Comparison of ENCODE assay signal across 8 cellular contexts in genomic region chr3:191330309-191330712, GRCh38. TPM values are rescaled to one million over a fixed set of nuclear protein-coding genes. Genes with fewer than 3 reads are reported as not detected.
DNase-seq lines count a peak whose midpoint lies in the region; ATAC-seq and TF ChIP-seq lines count a peak whose summit lies in the region.

A gene with protein sequence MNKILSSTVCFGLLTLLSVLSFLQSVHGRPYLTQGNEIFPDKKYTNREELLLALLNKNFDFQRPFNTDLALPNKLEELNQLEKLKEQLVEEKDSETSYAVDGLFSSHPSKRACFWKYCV (minus strand): TSS chr3:191330526. CDS start chr3:191282189, 48,337 bp downstream.

- DNase-seq in AG04450 (ENCODE audit: low read depth, low spot score) = peak; percentile 61
- DNase-seq in HCT116 (ENCODE audit: low read depth, low spot score) = peak; percentile 39
- no peak for DNase-seq in activated T-helper 1 cell treated with anti-CD3 and anti-CD28 coated beads, Interleukin-12 subunit alpha, Interleukin-12 subunit beta, Interleukin-2, Interleukin-4 antibody, amounts not matched to agents 30 ng/mL and 10 ng/mL and 1 ng/mL, durations not matched to agents 14 hours and 24 hours and 36 hours (ENCODE audit: low spot score)
- no peak for DNase-seq in heart left ventricle
- peak; percentile 52 for DNase-seq in pons (ENCODE audit: low spot score)
- DNase-seq in cortex of kidney (lab: John Stamatoyannopoulos, UW) = no peak
- DNase-seq in NCI-H2196 treated with DMSO at 0.1 percent for 48 hours (lab: John Stamatoyannopoulos, UW; ENCODE audit: unreplicated experiment) = no peak

- peak; percentile 33 for ATAC-seq in HCT116
- peak; percentile 5 to 43 (median 10) for ATAC-seq in heart left ventricle
- ATAC-seq in GM21576 (IDR thresholded peaks at IDR 0.05; ENCODE audit: unreplicated experiment) = no peak

- H3K36me3 Mint-ChIP-seq in activated T-helper 1 cell treated with anti-CD3 and anti-CD28 coated beads, Interleukin-12 subunit alpha, Interleukin-12 subunit beta, Interleukin-2, Interleukin-4 antibody, amounts not matched to agents 30 ng/mL and 10 ng/mL and 1 ng/mL, durations not matched to agents 14 hours and 24 hours and 36 hours (ENCODE audit: low read depth) = peaks cover 2% of the 10 kb centered on the region

- TSS peak; percentile 62 for BruUV-seq in HCT116 (replicated peaks; lab: Mats Ljungman, UMichigan)

- RAD21 ChIA-PET in HCT116 (lab: Charles Lee; ENCODE audit: low non-redundant PET in 1 of 2, low total read pairs in 2 of 2, uncharacterized antibody in 2 of 2, unreplicated experiment in 2 of 2) = no interaction called here

- H3K4me3 ChIP-seq in AG04450 (ENCODE audit: low read depth, low read length) (peak within 1 kb of the TSS; percentile 77), HCT116 (replicated peaks in 1 of 2; ENCODE audit: low read depth in 1 of 2, low read length in 2 of 2) (peak within 1 kb of the TSS; percentile 75 to 82), heart left ventricle (peak within 1 kb of the TSS; percentile 72 to 99 (median 93))

- peaks cover 60% of the 10 kb centered on the region for H3K79me2 ChIP-seq in HCT116 (ENCODE audit: insufficient read depth, low read length)

- peak within 1 kb of the TSS; percentile 92 for H3K4me2 ChIP-seq in HCT116 (ENCODE audit: low read length)

- CTCF ChIA-PET in AG04450 (lab: Charles Lee) = interaction anchor here (0.7 to 1.7 kb wide), 2 partner anchors 11 to 36 kb away, joined by 3 read pairs; no protein-coding TSS in a partner anchor
- CTCF ChIA-PET in HCT116 (lab: Charles Lee) = no interaction called here

- TF ChIP-seq RAD21 in HCT116 (IDR thresholded peaks at IDR 0.05; ENCODE audit: low read depth) = no peak

- H2AFZ ChIP-seq in HCT116 (ENCODE audit: low read depth, low read length, poor library complexity, severe bottlenecking) = no peak within 1 kb of the TSS

- H3K27ac Mint-ChIP-seq in activated T-helper 1 cell treated with anti-CD3 and anti-CD28 coated beads, Interleukin-12 subunit alpha, Interleukin-12 subunit beta, Interleukin-2, Interleukin-4 antibody, amounts not matched to agents 30 ng/mL and 10 ng/mL and 1 ng/mL, durations not matched to agents 14 hours and 24 hours and 36 hours = peak within 1 kb of the TSS; percentile 74

- TF ChIP-seq POLR2A in HCT116 (IDR thresholded peaks at IDR 0.05; ENCODE audit: borderline replicate concordance, extremely low read depth, insufficient read depth, insufficient read length) = no peak
- no peak for TF ChIP-seq POLR2A in heart left ventricle (IDR thresholded peaks at IDR 0.05)

- H3K4me1 ChIP-seq in HCT116 (ENCODE audit: control insufficient read depth in 1 of 2, insufficient read depth in 2 of 2, low read length in 2 of 2) (peaks cover 49 to 70% of the 10 kb centered on the region in 2 experiments), heart left ventricle (peaks cover 7 to 62% (median 45%) of the 10 kb centered on the region in 12 donors)

- intact Hi-C loops in HCT116 (cut with micrococcal nuclease) = loop anchor here (5.0 kb wide), 1 partner anchor 83 kb away; no protein-coding TSS in a partner anchor
- intact Hi-C loops in activated T-helper 1 cell treated with anti-CD3 and anti-CD28 coated beads, Interleukin-12 subunit alpha, Interleukin-12 subunit beta, Interleukin-2, Interleukin-4 antibody, amounts not matched to agents 30 ng/mL and 10 ng/mL and 1 ng/mL, durations not matched to agents 14 hours and 24 hours and 36 hours (cut with micrococcal nuclease) = loop anchor here (5.0 to 10.0 kb wide), 2 partner anchors 57 to 816 kb away; partner anchors contain the start of gene IL1RAP
- intact Hi-C loops in heart left ventricle (cut with DNase I) = loop anchor here in 5 of 10 donors (5.0 to 10.0 kb wide), 4 partner anchors 42 to 86 kb away; no protein-coding TSS in a partner anchor

- H3K27ac ChIP-seq in AG04450 (ENCODE audit: low read depth, low read length) = peak within 1 kb of the TSS; percentile 93
- H3K27ac ChIP-seq in HCT116 (ENCODE audit: low read depth, low read length) = peak within 1 kb of the TSS; percentile 90
- H3K27ac ChIP-seq in heart left ventricle = peak within 1 kb of the TSS; percentile 92 to 98 (median 96)

- peaks cover 11% of the 10 kb centered on the region for H3K27me3 Mint-ChIP-seq in activated T-helper 1 cell treated with anti-CD3 and anti-CD28 coated beads, Interleukin-12 subunit alpha, Interleukin-12 subunit beta, Interleukin-2, Interleukin-4 antibody, amounts not matched to agents 30 ng/mL and 10 ng/mL and 1 ng/mL, durations not matched to agents 14 hours and 24 hours and 36 hours (ENCODE audit: insufficient read depth)

- no peaks in the 10 kb centered on the region for H3K27me3 ChIP-seq in AG04450 (ENCODE audit: control insufficient read depth, insufficient read depth, low read length)
- no peaks in the 10 kb centered on the region for H3K27me3 ChIP-seq in HCT116 (ENCODE audit: insufficient read depth, low read length)
- H3K27me3 ChIP-seq in heart left ventricle = no peaks in the 10 kb centered on the region

- H3K4me1 Mint-ChIP-seq in activated T-helper 1 cell treated with anti-CD3 and anti-CD28 coated beads, Interleukin-12 subunit alpha, Interleukin-12 subunit beta, Interleukin-2, Interleukin-4 antibody, amounts not matched to agents 30 ng/mL and 10 ng/mL and 1 ng/mL, durations not matched to agents 14 hours and 24 hours and 36 hours (ENCODE audit: low read depth) = peaks cover 39% of the 10 kb centered on the region

- peak within 1 kb of the TSS; percentile 84 for H3K9ac ChIP-seq in HCT116 (ENCODE audit: low read length)

- H3K9me3 ChIP-seq in AG04450 (ENCODE audit: control insufficient read depth, insufficient read depth, low read length) = no peaks in the 10 kb centered on the region
- H3K9me3 ChIP-seq in HCT116 (ENCODE audit: control insufficient read depth in 1 of 2, insufficient read depth in 1 of 2, low read depth in 1 of 2, low read length in 2 of 2) = no peaks in the 10 kb centered on the region
- H3K9me3 ChIP-seq in heart left ventricle = no peaks in the 10 kb centered on the region

- H3K4me3 Mint-ChIP-seq in activated T-helper 1 cell treated with anti-CD3 and anti-CD28 coated beads, Interleukin-12 subunit alpha, Interleukin-12 subunit beta, Interleukin-2, Interleukin-4 antibody, amounts not matched to agents 30 ng/mL and 10 ng/mL and 1 ng/mL, durations not matched to agents 14 hours and 24 hours and 36 hours = peak within 1 kb of the TSS; percentile 80

- POLR2A ChIA-PET in AG04450 (lab: Yijun Ruan, JAX) = interaction anchor here (0.7 kb wide), 1 partner anchor 53 kb away, joined by 3 read pairs; no protein-coding TSS in a partner anchor
- POLR2A ChIA-PET in HCT116 (lab: Charles Lee) = no interaction called here

- H3K9me3 Mint-ChIP-seq in activated T-helper 1 cell treated with anti-CD3 and anti-CD28 coated beads, Interleukin-12 subunit alpha, Interleukin-12 subunit beta, Interleukin-2, Interleukin-4 antibody, amounts not matched to agents 30 ng/mL and 10 ng/mL and 1 ng/mL, durations not matched to agents 14 hours and 24 hours and 36 hours = no peaks in the 10 kb centered on the region

- 2 to 10% (median 5%) methylated on average over 7 of the region's 7 CpGs for WGBS in heart left ventricle, 4 donors

- TF ChIP-seq CTCF in AG04450 (IDR thresholded peaks at IDR 0.05; ENCODE audit: low read depth, low read length) (no peak), HCT116 (IDR thresholded peaks at IDR 0.05 in 2 of 3, conservative IDR thresholded peaks at IDR 0.05 in 1 of 3; ENCODE audit: borderline replicate concordance in 1 of 3, insufficient read depth in 1 of 3, low read depth in 2 of 3, low read length in 2 of 3) (no peak), heart left ventricle (IDR thresholded peaks at IDR 0.05) (no peak)

- no peaks in the 10 kb centered on the region for H3K9me2 ChIP-seq in HCT116 (ENCODE audit: insufficient read depth)

- H4K20me1 ChIP-seq in HCT116 (ENCODE audit: insufficient read depth) = no peaks in the 10 kb centered on the region

- H3K36me3 ChIP-seq in HCT116 (ENCODE audit: control insufficient read depth in 1 of 2, insufficient read depth in 2 of 2, low read length in 2 of 2) (no peaks in the 10 kb centered on the region), heart left ventricle (no peaks in the 10 kb centered on the region)

TF ChIP-seq in HCT116, 20 proteins besides CTCF, POLR2A, EP300 and RAD21:
- TF ChIP-seq POLR2AphosphoS5 (IDR thresholded peaks at IDR 0.05; ENCODE audit: low read depth, low read length) (no peak), ZFX (IDR thresholded peaks at IDR 0.05) (no peak), JUND (IDR thresholded peaks at IDR 0.05) (peak; percentile 39; the same call in 1 of the 2 replicates), REST (IDR thresholded peaks at IDR 0.05; ENCODE audit: low read depth) (no peak)

RNA-seq across cellular contexts. Expression of the gene that starts here (rescaled TPM):
- 0.71 and 1.2 TPM in 2 replicates for polyA plus RNA-seq in AG04450 (2011; rRNA removed)
- 0.46 and 1.2 TPM in 2 replicates for polyA minus RNA-seq in AG04450 (2011; rRNA and poly(A)+ RNA removed)
- 0.59 TPM for total RNA-seq in HCT116 (2021; ENCODE audit: unreplicated experiment)
- polyA plus RNA-seq in HCT116 (2012) = 0.08 TPM in 1 of 2 replicates, not detected in the other
- not detected in 2 replicates for total RNA-seq in activated T-helper 1 cell treated with anti-CD3 and anti-CD28 coated beads, Interleukin-12 subunit alpha, Interleukin-12 subunit beta, Interleukin-2, Interleukin-4 antibody, amounts not matched to agents 30 ng/mL and 10 ng/mL and 1 ng/mL, durations not matched to agents 14 hours and 24 hours and 36 hours
- 1 to 10 TPM in 1 of 9 donors, under 1 TPM in 1, not detected in 7; 0.43 to 1.1 TPM for total RNA-seq in heart left ventricle
- under 1 TPM in 1 of 2 donors, not detected in 1; 0.17 TPM for polyA plus RNA-seq in heart left ventricle

Comparison
In these comparisons a context has a peak if more than half of its experiments do, and no peak if none do; other contexts are left out.
1. Peak in DNase-seq, ATAC-seq, H3K4me3 ChIP-seq, H3K27ac ChIP-seq, H3K9ac ChIP-seq and H3K4me2 ChIP-seq in HCT116; RNA of the gene not detected or under 1 TPM.
2. DNase-seq: peak in AG04450 (single experiment) and pons (single experiment); none in activated T-helper 1 cell treated with anti-CD3 and anti-CD28 coated beads, Interleukin-12 subunit alpha, Interleukin-12 subunit beta, Interleukin-2, Interleukin-4 antibody, amounts not matched to agents 30 ng/mL and 10 ng/mL and 1 ng/mL, durations not matched to agents 14 hours and 24 hours and 36 hours (single experiment), heart left ventricle (0 of 5), cortex of kidney (single experiment) and NCI-H2196 treated with DMSO at 0.1 percent for 48 hours (single experiment).
3. Peak in every context shown above with its lines, with median percentiles within 50 percentile points of each other: H3K27ac ChIP-seq and H3K4me3 ChIP-seq.